In the genomic region with DNA sequence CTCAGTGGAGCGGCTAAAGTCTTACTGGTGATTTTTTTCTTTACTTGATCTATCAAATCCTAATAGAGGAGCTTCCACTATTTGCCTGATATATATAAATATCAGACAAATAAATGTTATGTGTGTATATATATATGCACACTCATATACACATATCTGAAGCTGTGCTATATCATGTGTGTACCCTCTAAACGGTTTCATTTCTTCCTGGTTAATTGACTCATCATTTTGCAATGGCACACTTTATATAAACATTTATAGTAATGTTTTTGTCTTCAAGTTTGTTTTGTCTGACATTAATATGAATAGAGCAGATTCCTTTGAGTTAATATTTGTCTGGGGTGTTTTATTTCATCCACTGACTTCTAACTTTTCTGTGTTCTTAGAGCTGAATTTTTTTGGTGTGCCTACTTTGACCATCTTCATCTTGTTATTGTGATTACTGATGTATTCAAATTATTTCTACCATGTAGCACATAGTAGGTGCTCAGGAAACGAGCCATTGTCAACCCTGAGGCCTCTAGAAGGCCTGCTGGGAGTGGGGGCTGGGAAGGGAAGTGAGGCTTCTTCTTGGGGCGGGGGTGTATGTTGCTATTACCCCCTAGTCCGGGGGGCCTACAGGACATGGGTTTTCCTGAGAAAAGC, we compare ENCODE assay signal across 1 cellular context.
TF ChIP-seq lines count a peak whose summit lies in the region.

No MANE protein-coding gene starts in this region.

TF ChIP-seq in liver, 16 proteins besides CTCF, POLR2A, EP300 and RAD21 (continued from another document):
- TF ChIP-seq, protein P1, sequence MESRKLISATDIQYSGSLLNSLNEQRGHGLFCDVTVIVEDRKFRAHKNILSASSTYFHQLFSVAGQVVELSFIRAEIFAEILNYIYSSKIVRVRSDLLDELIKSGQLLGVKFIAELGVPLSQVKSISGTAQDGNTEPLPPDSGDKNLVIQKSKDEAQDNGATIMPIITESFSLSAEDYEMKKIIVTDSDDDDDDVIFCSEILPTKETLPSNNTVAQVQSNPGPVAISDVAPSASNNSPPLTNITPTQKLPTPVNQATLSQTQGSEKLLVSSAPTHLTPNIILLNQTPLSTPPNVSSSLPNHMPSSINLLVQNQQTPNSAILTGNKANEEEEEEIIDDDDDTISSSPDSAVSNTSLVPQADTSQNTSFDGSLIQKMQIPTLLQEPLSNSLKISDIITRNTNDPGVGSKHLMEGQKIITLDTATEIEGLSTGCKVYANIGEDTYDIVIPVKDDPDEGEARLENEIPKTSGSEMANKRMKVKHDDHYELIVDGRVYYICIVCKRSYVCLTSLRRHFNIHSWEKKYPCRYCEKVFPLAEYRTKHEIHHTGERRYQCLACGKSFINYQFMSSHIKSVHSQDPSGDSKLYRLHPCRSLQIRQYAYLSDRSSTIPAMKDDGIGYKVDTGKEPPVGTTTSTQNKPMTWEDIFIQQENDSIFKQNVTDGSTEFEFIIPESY (IDR thresholded peaks at IDR 0.05), result no peak
- no peak for TF ChIP-seq EGR1 (IDR thresholded peaks at IDR 0.05; ENCODE audit: low read depth in 2 of 2)
- no peak for TF ChIP-seq GABPA (IDR thresholded peaks at IDR 0.05 in 1 of 2, conservative IDR thresholded peaks at IDR 0.05 in 1 of 2)
- TF ChIP-seq, protein P2, sequence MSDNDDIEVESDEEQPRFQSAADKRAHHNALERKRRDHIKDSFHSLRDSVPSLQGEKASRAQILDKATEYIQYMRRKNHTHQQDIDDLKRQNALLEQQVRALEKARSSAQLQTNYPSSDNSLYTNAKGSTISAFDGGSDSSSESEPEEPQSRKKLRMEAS (IDR thresholded peaks at IDR 0.05), result no peak
- TF ChIP-seq TAF1 (conservative IDR thresholded peaks at IDR 0.05), result no peak
- TF ChIP-seq, protein P3, sequence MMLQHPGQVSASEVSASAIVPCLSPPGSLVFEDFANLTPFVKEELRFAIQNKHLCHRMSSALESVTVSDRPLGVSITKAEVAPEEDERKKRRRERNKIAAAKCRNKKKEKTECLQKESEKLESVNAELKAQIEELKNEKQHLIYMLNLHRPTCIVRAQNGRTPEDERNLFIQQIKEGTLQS (IDR thresholded peaks at IDR 0.05), result no peak
- no peak for TF ChIP-seq YY1 (IDR thresholded peaks at IDR 0.05)
- no peak for TF ChIP-seq NR2F2 (IDR thresholded peaks at IDR 0.05)
- TF ChIP-seq FOXA1 (IDR thresholded peaks at IDR 0.05), result no peak
- TF ChIP-seq, protein P4, sequence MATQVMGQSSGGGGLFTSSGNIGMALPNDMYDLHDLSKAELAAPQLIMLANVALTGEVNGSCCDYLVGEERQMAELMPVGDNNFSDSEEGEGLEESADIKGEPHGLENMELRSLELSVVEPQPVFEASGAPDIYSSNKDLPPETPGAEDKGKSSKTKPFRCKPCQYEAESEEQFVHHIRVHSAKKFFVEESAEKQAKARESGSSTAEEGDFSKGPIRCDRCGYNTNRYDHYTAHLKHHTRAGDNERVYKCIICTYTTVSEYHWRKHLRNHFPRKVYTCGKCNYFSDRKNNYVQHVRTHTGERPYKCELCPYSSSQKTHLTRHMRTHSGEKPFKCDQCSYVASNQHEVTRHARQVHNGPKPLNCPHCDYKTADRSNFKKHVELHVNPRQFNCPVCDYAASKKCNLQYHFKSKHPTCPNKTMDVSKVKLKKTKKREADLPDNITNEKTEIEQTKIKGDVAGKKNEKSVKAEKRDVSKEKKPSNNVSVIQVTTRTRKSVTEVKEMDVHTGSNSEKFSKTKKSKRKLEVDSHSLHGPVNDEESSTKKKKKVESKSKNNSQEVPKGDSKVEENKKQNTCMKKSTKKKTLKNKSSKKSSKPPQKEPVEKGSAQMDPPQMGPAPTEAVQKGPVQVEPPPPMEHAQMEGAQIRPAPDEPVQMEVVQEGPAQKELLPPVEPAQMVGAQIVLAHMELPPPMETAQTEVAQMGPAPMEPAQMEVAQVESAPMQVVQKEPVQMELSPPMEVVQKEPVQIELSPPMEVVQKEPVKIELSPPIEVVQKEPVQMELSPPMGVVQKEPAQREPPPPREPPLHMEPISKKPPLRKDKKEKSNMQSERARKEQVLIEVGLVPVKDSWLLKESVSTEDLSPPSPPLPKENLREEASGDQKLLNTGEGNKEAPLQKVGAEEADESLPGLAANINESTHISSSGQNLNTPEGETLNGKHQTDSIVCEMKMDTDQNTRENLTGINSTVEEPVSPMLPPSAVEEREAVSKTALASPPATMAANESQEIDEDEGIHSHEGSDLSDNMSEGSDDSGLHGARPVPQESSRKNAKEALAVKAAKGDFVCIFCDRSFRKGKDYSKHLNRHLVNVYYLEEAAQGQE (IDR thresholded peaks at IDR 0.05), result no peak
- no peak for TF ChIP-seq JUND (IDR thresholded peaks at IDR 0.05)
